Comparison of ENCODE assay signal across 38 cellular contexts in genomic region chr12:40784102-40784501, GRCh38.
"Had no signal": no experiment of that assay in that cellular context is flagged by ENCODE, and none has a peak within 500 bp of the region (broad histone marks: within the 10 kb centered on the region; RNA-seq: fewer than 3 reads in every experiment).

No MANE protein-coding gene starts in this region.

- H3K9me3 Mint-ChIP-seq: activated CD4-positive, alpha-beta T cell treated with anti-CD3 and anti-CD28 coated beads, Interleukin-2, amount 10 ng/mL, durations not matched to agents 24 days and 14 days; activated CD8-positive, alpha-beta T cell treated with anti-CD3 and anti-CD28 coated beads for 36 hours; activated T-cell treated with anti-CD3 and anti-CD28 coated beads, Interleukin-2, amount 50 U/mL, for 4 hours; activated T-helper 17 cell treated with anti-CD3 and anti-CD28 coated beads, Interleukin-2, amount 50 U/mL, for 72 hours; central memory CD8-positive, alpha-beta T cell; T-helper 1 cell treated with Interleukin-12 subunit alpha and Interleukin-12 subunit beta and Interleukin-4 antibody, amounts not matched to agents 30 μg/mL and 1 μg/mL, for 36 hours had no signal

- H3K27ac Mint-ChIP-seq: activated CD4-positive, alpha-beta memory T cell treated with anti-CD3 and anti-CD28 coated beads for 36 hours; activated CD4-positive, alpha-beta T cell treated with anti-CD3 and anti-CD28 coated beads, Interleukin-2, amount 10 ng/mL, durations not matched to agents 24 days and 14 days; activated CD8-positive, alpha-beta T cell treated with anti-CD3 and anti-CD28 coated beads for 36 hours; activated naive CD4-positive, alpha-beta T cell treated with anti-CD3 and anti-CD28 coated beads for 36 hours; activated naive CD4-positive, alpha-beta T cell treated with anti-CD3 and anti-CD28 coated beads, Interleukin-2, amount 50 U/mL, for 72 hours; activated naive CD8-positive, alpha-beta T cell treated with anti-CD3 and anti-CD28 coated beads for 36 hours; activated T-cell treated with anti-CD3 and anti-CD28 coated beads, Interleukin-2, amount 50 U/mL, for 72 hours; activated T-helper 1 cell treated with anti-CD3 and anti-CD28 coated beads, Interleukin-12 subunit alpha, Interleukin-12 subunit beta, Interleukin-2, Interleukin-4 antibody, amounts not matched to agents 30 ng/mL and 10 ng/mL and 1 ng/mL, durations not matched to agents 14 hours and 24 hours and 36 hours; activated T-helper 17 cell treated with anti-CD3 and anti-CD28 coated beads, Interleukin-2, amount 50 U/mL, for 72 hours; brain; T-helper 1 cell treated with Interleukin-12 subunit alpha and Interleukin-12 subunit beta and Interleukin-4 antibody, amounts not matched to agents 30 μg/mL and 1 μg/mL, for 36 hours; T-helper 2 cell treated with Interferon-gamma antibody and Interleukin-4, amounts not matched to agents 5 μg/mL and 100 μg/mL, for 36 hours; WTC11 had no signal

- H3K27me3 ChIP-seq: adrenal gland, cardiac muscle cell, colonic mucosa had no signal

- H3K27me3 Mint-ChIP-seq: activated CD4-positive, alpha-beta memory T cell treated with anti-CD3 and anti-CD28 coated beads for 36 hours; activated CD4-positive, alpha-beta T cell treated with anti-CD3 and anti-CD28 coated beads, Interleukin-2, amount 10 ng/mL, durations not matched to agents 24 days and 14 days; activated CD8-positive, alpha-beta T cell treated with anti-CD3 and anti-CD28 coated beads for 36 hours; activated naive CD8-positive, alpha-beta T cell treated with anti-CD3 and anti-CD28 coated beads for 36 hours; activated T-helper 17 cell treated with anti-CD3 and anti-CD28 coated beads, Interleukin-2, amount 50 U/mL, for 72 hours; central memory CD8-positive, alpha-beta T cell had no signal

- H3K4me3 Mint-ChIP-seq: activated CD4-positive, alpha-beta memory T cell treated with anti-CD3 and anti-CD28 coated beads for 36 hours; activated CD4-positive, alpha-beta T cell treated with anti-CD3 and anti-CD28 coated beads, Interleukin-2, amount 10 ng/mL, durations not matched to agents 24 days and 14 days; activated CD8-positive, alpha-beta T cell treated with anti-CD3 and anti-CD28 coated beads for 36 hours; activated naive CD4-positive, alpha-beta T cell treated with anti-CD3 and anti-CD28 coated beads for 36 hours; activated naive CD8-positive, alpha-beta T cell treated with anti-CD3 and anti-CD28 coated beads for 36 hours; activated T-cell treated with anti-CD3 and anti-CD28 coated beads, Interleukin-2, amount 50 U/mL, for 4 hours; activated T-cell treated with anti-CD3 and anti-CD28 coated beads, Interleukin-2, amount 50 U/mL, for 72 hours; activated T-helper 1 cell treated with anti-CD3 and anti-CD28 coated beads, Interleukin-12 subunit alpha, Interleukin-12 subunit beta, Interleukin-2, Interleukin-4 antibody, amounts not matched to agents 30 ng/mL and 10 ng/mL and 1 ng/mL, durations not matched to agents 14 hours and 24 hours and 36 hours; activated T-helper 17 cell treated with anti-CD3 and anti-CD28 coated beads, Interleukin-2, amount 50 U/mL, for 72 hours; brain; central memory CD8-positive, alpha-beta T cell; T-helper 1 cell treated with Interleukin-12 subunit alpha and Interleukin-12 subunit beta and Interleukin-4 antibody, amounts not matched to agents 30 μg/mL and 1 μg/mL, for 36 hours; T-helper 2 cell treated with Interferon-gamma antibody and Interleukin-4, amounts not matched to agents 5 μg/mL and 100 μg/mL, for 36 hours; WTC11 had no signal

- ATAC-seq: activated CD8-positive, alpha-beta T cell treated with anti-CD3 and anti-CD28 coated beads for 36 hours; activated naive CD4-positive, alpha-beta T cell treated with anti-CD3 and anti-CD28 coated beads, Interleukin-2, amount 50 U/mL, for 72 hours; activated T-cell treated with anti-CD3 and anti-CD28 coated beads, Interleukin-2, amount 50 U/mL, for 4 hours; activated T-cell treated with anti-CD3 and anti-CD28 coated beads, Interleukin-2, amount 50 U/mL, for 72 hours; activated T-helper 17 cell treated with anti-CD3 and anti-CD28 coated beads, Interleukin-2, amount 50 U/mL, for 72 hours; WTC11 had no signal

- H3K9me3 ChIP-seq: adrenal gland, colonic mucosa had no signal

- H3K36me3 ChIP-seq: adrenal gland, cardiac muscle cell, colonic mucosa, WERI-Rb-1 had no signal

- H3K4me1 Mint-ChIP-seq: activated CD4-positive, alpha-beta T cell treated with anti-CD3 and anti-CD28 coated beads, Interleukin-2, amount 10 ng/mL, durations not matched to agents 24 days and 14 days; activated naive CD8-positive, alpha-beta T cell treated with anti-CD3 and anti-CD28 coated beads for 36 hours; activated T-helper 17 cell treated with anti-CD3 and anti-CD28 coated beads, Interleukin-2, amount 50 U/mL, for 72 hours; brain; central memory CD8-positive, alpha-beta T cell had no signal

- DNase-seq: activated CD4-positive, alpha-beta memory T cell treated with anti-CD3 and anti-CD28 coated beads for 36 hours; activated CD4-positive, alpha-beta T cell treated with anti-CD3 and anti-CD28 coated beads for 4 hours; activated CD4-positive, alpha-beta T cell treated with anti-CD3 and anti-CD28 coated beads, Interleukin-2, amount 10 ng/mL, durations not matched to agents 24 days and 14 days; activated CD4-positive, alpha-beta T cell treated with anti-CD3 and anti-CD28 coated beads, Interleukin-2, amount 50 U/mL, for 1 hour; activated CD4-positive, alpha-beta T cell treated with anti-CD3 and anti-CD28 coated beads, Interleukin-2, amount 50 U/mL, for 4 hours; activated CD4-positive, CD25-positive, alpha-beta regulatory T cell treated with anti-CD3 and anti-CD28 coated beads, Interleukin-2, amount 50 U/mL, for 72 hours; activated CD8-positive, alpha-beta memory T cell treated with anti-CD3 and anti-CD28 coated beads, Interleukin-2, amount 50 U/mL, for 4 hours; activated CD8-positive, alpha-beta T cell treated with anti-CD3 and anti-CD28 coated beads for 36 hours; activated effector memory CD4-positive, alpha-beta T cell treated with anti-CD3 and anti-CD28 coated beads, Interleukin-2, amount 50 U/mL, for 16 hours; activated gamma-delta T cell treated with Interleukin-2 at 50 U/mL for 16 hours; activated naive CD4-positive, alpha-beta T cell; activated naive CD4-positive, alpha-beta T cell treated with anti-CD3 and anti-CD28 coated beads for 36 hours; activated naive CD4-positive, alpha-beta T cell treated with anti-CD3 and anti-CD28 coated beads, Interleukin-2, amount 50 U/mL, for 16 hours; activated naive CD8-positive, alpha-beta T cell treated with anti-CD3 and anti-CD28 coated beads for 36 hours; activated T-cell treated with anti-CD3 and anti-CD28 coated beads for 4 hours; activated T-cell treated with anti-CD3 and anti-CD28 coated beads, Interleukin-2, amount 50 U/mL, for 1 hour; activated T-cell treated with anti-CD3 and anti-CD28 coated beads, Interleukin-2, amount 50 U/mL, for 4 hours; activated T-cell treated with anti-CD3 and anti-CD28 coated beads, Interleukin-2, amount 50 U/mL, for 72 hours; adrenal gland; amniotic stem cell; aorta; caudate nucleus; cerebellar nuclear complex; colonic mucosa; T-helper 2 cell; T-helper 9 cell; WERI-Rb-1 had no signal

- H3K4me3 ChIP-seq: adrenal gland, cardiac muscle cell, colonic mucosa had no signal

- H3K27ac ChIP-seq: adrenal gland, cardiac muscle cell, colonic mucosa, WERI-Rb-1 had no signal

- FAIRE-seq: bronchial epithelial cell, TTC549 had no signal

- H3K4me1 ChIP-seq: adrenal gland, colonic mucosa had no signal

- H3K36me3 Mint-ChIP-seq: activated CD4-positive, alpha-beta memory T cell treated with anti-CD3 and anti-CD28 coated beads for 36 hours; activated naive CD4-positive, alpha-beta T cell treated with anti-CD3 and anti-CD28 coated beads, Interleukin-2, amount 50 U/mL, for 72 hours; activated naive CD8-positive, alpha-beta T cell treated with anti-CD3 and anti-CD28 coated beads for 36 hours; brain had no signal
